ENCODE assay signal across 1 cellular context in genomic region chr7:142438235-142438922, GRCh38.
A peak's percentile ranks its signal among the peaks of the same experiment; 100 is the strongest.
TF ChIP-seq lines count a peak whose summit lies in the region.

No MANE protein-coding gene starts in this region.

TF ChIP-seq in K562, 482 proteins besides CTCF, POLR2A, EP300 and RAD21 (continued from another document):
- TF ChIP-seq UBTF (IDR thresholded peaks at IDR 0.05; ENCODE audit: borderline replicate concordance in 1 of 2, low read depth in 2 of 2, low read length in 2 of 2), result no peak
- peak; percentile 64; the same call in 1 of the 2 replicates for TF ChIP-seq KLF16 (IDR thresholded peaks at IDR 0.05)
- peak; percentile 51; the same call in 1 of the 2 replicates for TF ChIP-seq CREM (IDR thresholded peaks at IDR 0.05; ENCODE audit: low read depth)
- TF ChIP-seq MEIS2 (IDR thresholded peaks at IDR 0.05; ENCODE audit: partially characterized antibody), result peak; percentile 23
- TF ChIP-seq MYC (IDR thresholded peaks at IDR 0.05; ENCODE audit: low read depth, low read length), result peak; percentile 32; the same call in 1 of the 2 replicates
- TF ChIP-seq MYC (CRISPR knock-in tag; IDR thresholded peaks at IDR 0.05; ENCODE audit: borderline replicate concordance, low read depth), result no peak
- TF ChIP-seq PKNOX1 (IDR thresholded peaks at IDR 0.05), result peak; percentile 31; the same call in 1 of the 2 replicates
- TF ChIP-seq SETDB1 (IDR thresholded peaks at IDR 0.05; ENCODE audit: low read length), result no peak
- peak in 1 of 2 experiments; percentile 70; a peak in 1 of 4 replicates for TF ChIP-seq MAZ (CRISPR knock-in tag; conservative IDR thresholded peaks at IDR 0.05 in 1 of 2, IDR thresholded peaks at IDR 0.05 in 1 of 2)
- TF ChIP-seq VEZF1 (CRISPR knock-in tag; IDR thresholded peaks at IDR 0.05), result 0 out of 2 replicates have a peak, but pooled peaks have one; percentile 34
- peak; percentile 51 for TF ChIP-seq CHD2 (IDR thresholded peaks at IDR 0.05; ENCODE audit: low read depth, low read length)
- TF ChIP-seq CEBPG (CRISPR knock-in tag; IDR thresholded peaks at IDR 0.05), result 0 out of 2 replicates have a peak, but pooled peaks have one; percentile 11
- no peak for TF ChIP-seq CEBPG (tag; conservative IDR thresholded peaks at IDR 0.05 in 1 of 2, IDR thresholded peaks at IDR 0.05 in 1 of 2)
- no peak for TF ChIP-seq ZNF584 (CRISPR knock-in tag; IDR thresholded peaks at IDR 0.05; ENCODE audit: low read depth)
- no peak for TF ChIP-seq ZFX (CRISPR knock-in tag; IDR thresholded peaks at IDR 0.05)
- TF ChIP-seq TEAD1 (CRISPR knock-in tag; IDR thresholded peaks at IDR 0.05), result 0 out of 4 replicates have a peak, but pooled peaks of 1 of the 2 experiments have one; percentile 33
